Comparison of ENCODE assay signal across 12 cellular contexts in genomic region chr5:31995011-31995410, GRCh38.
DNase-seq lines count a peak whose midpoint lies in the region; ATAC-seq and TF ChIP-seq lines count a peak whose summit lies in the region.
"Had no signal": no experiment of that assay in that cellular context is flagged by ENCODE, and none has a peak within 500 bp of the region (broad histone marks: within the 10 kb centered on the region; RNA-seq: fewer than 3 reads in every experiment).

No MANE protein-coding gene starts in this region.

- POLR2A ChIA-PET in MCF 10A (lab: Yijun Ruan, JAX): interaction anchor here (0.7 kb wide), 1 partner anchor 117 kb away, joined by 4 read pairs; no protein-coding TSS in a partner anchor

- H3K27ac Mint-ChIP-seq in MCF 10A (ENCODE audit: low read depth, unreplicated experiment): no peak overlapping the region
- H3K27ac Mint-ChIP-seq: memory B cell; stimulated activated naive CD8-positive, alpha-beta T cell treated with anti-CD3 and anti-CD28 coated beads, Interleukin-15, Interleukin-2, amounts not matched to agents 100 ng/mL and 50 ng/mL, for 24 hours had no signal

- peaks cover 31% of the 10 kb centered on the region for H3K36me3 Mint-ChIP-seq in MCF 10A (ENCODE audit: insufficient read depth, unreplicated experiment)
- H3K36me3 Mint-ChIP-seq: memory B cell had no signal

- H3K36me3 ChIP-seq in GM06990 (ENCODE audit: control insufficient read depth, insufficient read depth, low read length): no peaks in the 10 kb centered on the region

- BruUV-seq in MCF 10A (replicated peaks; lab: Mats Ljungman, UMichigan): no TSS peak

- no peaks in the 10 kb centered on the region for H3K27me3 Mint-ChIP-seq in MCF 10A (ENCODE audit: insufficient read depth, unreplicated experiment)
- H3K27me3 Mint-ChIP-seq: stimulated activated naive CD8-positive, alpha-beta T cell treated with anti-CD3 and anti-CD28 coated beads, Interleukin-15, Interleukin-2, amounts not matched to agents 100 ng/mL and 50 ng/mL, for 24 hours had no signal

- intact Hi-C loops in MCF 10A (cut with micrococcal nuclease): no loop called here

- CTCF ChIA-PET in MCF 10A (lab: Yijun Ruan, JAX): interaction anchor here (1.5 kb wide), 1 partner anchor 29 kb away, joined by 4 read pairs; no protein-coding TSS in a partner anchor

- H3K4me1 Mint-ChIP-seq in MCF 10A (ENCODE audit: insufficient read depth, unreplicated experiment): peaks cover 36% of the 10 kb centered on the region
- H3K4me1 Mint-ChIP-seq: memory B cell had no signal

- H3K4me3 ChIP-seq in GM06990 (replicated peaks; ENCODE audit: low read depth, low read length): no peak overlapping the region

- TF ChIP-seq CTCF in GM06990 (IDR thresholded peaks at IDR 0.05; ENCODE audit: insufficient read depth, low read length, poor library complexity, severe bottlenecking) (no peak), MCF 10A (IDR thresholded peaks at IDR 0.05; ENCODE audit: unreplicated experiment) (no peak)

- H3K4me3 Mint-ChIP-seq in MCF 10A (ENCODE audit: unreplicated experiment): no peak overlapping the region
- H3K4me3 Mint-ChIP-seq: stimulated activated naive CD8-positive, alpha-beta T cell treated with anti-CD3 and anti-CD28 coated beads, Interleukin-15, Interleukin-2, amounts not matched to agents 100 ng/mL and 50 ng/mL, for 24 hours had no signal

- ATAC-seq in GM19324 (IDR thresholded peaks at IDR 0.05; ENCODE audit: low FRiP score, unreplicated experiment): peak; percentile 78
- ATAC-seq in HG02642 (IDR thresholded peaks at IDR 0.05; ENCODE audit: poor library complexity, unreplicated experiment): peak; percentile 73
- peak; percentile 82 for ATAC-seq in HG03432 (IDR thresholded peaks at IDR 0.05; ENCODE audit: unreplicated experiment)
- no peak for ATAC-seq in HG03025 (IDR thresholded peaks at IDR 0.05; ENCODE audit: low FRiP score, unreplicated experiment)

- peaks cover 2% of the 10 kb centered on the region for H3K27me3 ChIP-seq in GM06990 (replicated peaks; ENCODE audit: control insufficient read depth, insufficient read depth, low read length)

- H3K9me3 Mint-ChIP-seq in MCF 10A (ENCODE audit: unreplicated experiment): no peaks in the 10 kb centered on the region
- H3K9me3 Mint-ChIP-seq: memory B cell; stimulated activated naive CD8-positive, alpha-beta T cell treated with anti-CD3 and anti-CD28 coated beads, Interleukin-15, Interleukin-2, amounts not matched to agents 100 ng/mL and 50 ng/mL, for 24 hours had no signal

- peak; percentile 48 for DNase-seq in GM06990 (ENCODE audit: extremely low read depth, insufficient read length)
- no peak for DNase-seq in MCF 10A (ENCODE audit: unreplicated experiment)
- DNase-seq in nucleus accumbens (lab: John Stamatoyannopoulos, UW): no peak
- DNase-seq in HCEC 1CT: no peak
- DNase-seq: COR-L47, NCI-H510A had no signal
